ENCODE assay signal across 15 cellular contexts in the genomic region with DNA sequence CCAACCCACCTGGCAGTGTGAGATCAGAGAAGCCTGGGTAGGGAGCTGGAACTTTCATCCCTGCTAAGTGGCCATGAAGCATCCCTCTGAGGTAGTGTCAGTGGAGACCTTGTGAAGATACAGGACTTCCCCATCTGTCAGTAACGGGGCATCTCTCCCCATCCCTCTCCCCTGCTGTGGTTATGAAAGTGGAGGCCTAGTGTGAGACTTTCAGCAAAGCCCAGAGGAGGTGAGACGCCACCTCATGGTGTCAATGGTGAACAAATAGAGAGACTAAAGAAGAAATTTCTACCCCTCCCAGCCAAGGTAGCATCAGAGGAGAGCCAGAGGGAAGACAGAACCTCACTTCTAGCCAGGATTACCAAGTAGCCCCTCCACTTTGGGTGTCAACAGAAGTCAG.
A peak's percentile ranks its signal among the peaks of the same experiment; 100 is the strongest.
DNase-seq lines count a peak whose midpoint lies in the region; ATAC-seq lines count a peak whose summit lies in the region.
"Had no signal": no experiment of that assay in that cellular context is flagged by ENCODE, and none has a peak within 500 bp of the region (broad histone marks: within the 10 kb centered on the region; RNA-seq: fewer than 3 reads in every experiment).

No MANE protein-coding gene starts in this region.

- ATAC-seq in GM18909 (IDR thresholded peaks at IDR 0.05; ENCODE audit: poor library complexity, unreplicated experiment): peak; percentile 67
- ATAC-seq in GM21786 (IDR thresholded peaks at IDR 0.05; ENCODE audit: unreplicated experiment): peak; percentile 84
- ATAC-seq in HG03354 (IDR thresholded peaks at IDR 0.05; ENCODE audit: poor library complexity, severe bottlenecking, unreplicated experiment): peak; percentile 69
- ATAC-seq: body of pancreas; left colon; naive thymus-derived CD4-positive, alpha-beta T cell had no signal

- DNase-seq in iPS DF 4.7 (ENCODE audit: extremely low read depth, low spot score) (peak; percentile 3), GDM1 (lab: John Stamatoyannopoulos, UW) (no peak), NCI-H510A treated with DMSO at 0.1 percent for 48 hours (lab: John Stamatoyannopoulos, UW) (no peak), DMS 273 treated with DMSO at 0.1 percent for 48 hours (lab: John Stamatoyannopoulos, UW) (no peak)
- DNase-seq: activated effector memory CD4-positive, alpha-beta T cell treated with anti-CD3 and anti-CD28 coated beads, Interleukin-2, amount 50 U/mL, for 16 hours; body of pancreas; CD4-positive, alpha-beta memory T cell; left colon; naive thymus-derived CD4-positive, alpha-beta T cell; NCI-H1092 treated with DMSO at 0.1 percent for 48 hours; NCI-H82; sigmoid colon had no signal
